In genomic region chr17:81002409-81003361, GRCh38 we compare ENCODE assay signal across 8 cellular contexts. TPM values are rescaled to one million over a fixed set of nuclear protein-coding genes. Genes with fewer than 3 reads are reported as not detected.
DNase-seq lines count a peak whose midpoint lies in the region; ATAC-seq, FAIRE-seq and TF ChIP-seq lines count a peak whose summit lies in the region.

No MANE protein-coding gene starts in this region.

- peak; percentile 64 for DNase-seq in activated effector memory CD4-positive, alpha-beta T cell treated with anti-CD3 and anti-CD28 coated beads, Interleukin-2, amount 50 U/mL, for 16 hours
- no peak for DNase-seq in activated effector memory CD4-positive, alpha-beta T cell treated with Interleukin-2 at 50 U/mL for 16 hours
- DNase-seq in NCI-H748 treated with DMSO at 0.1 percent for 48 hours (lab: John Stamatoyannopoulos, UW) (peak; percentile 44), pancreas (peak in 3 of 6 donors; percentile 67 to 82 (median 69)), cerebellar nuclear complex (lab: John Stamatoyannopoulos, UW) (no peak), iPS-NIHi7 (ENCODE audit: extremely low spot score) (no peak)
- no peak for DNase-seq in activated CD4-positive, alpha-beta T cell treated with anti-CD3 and anti-CD28 coated beads for 4 hours

- peaks cover 0 to 5% (median 0%) of the 10 kb centered on the region in 4 donors for H3K27me3 ChIP-seq in pancreas

- no peak for TF ChIP-seq CTCF in pancreas (IDR thresholded peaks at IDR 0.05)

- H3K9me3 ChIP-seq in pancreas: no peaks in the 10 kb centered on the region

- H3K36me3 ChIP-seq in pancreas: peaks cover 0 to 22% (median 0%) of the 10 kb centered on the region in 3 donors

- H3K4me3 ChIP-seq in pancreas: no peak overlapping the region

- ATAC-seq in esophagus mucosa (peak; percentile 49), pancreas (peak; percentile 20 to 42 (median 27))

- no peak for FAIRE-seq in pancreas (lab: Jason Lieb, UNC)

- intact Hi-C loops in pancreas (cut with DNase I): no loop called here

- H3K27ac ChIP-seq in pancreas: no peak overlapping the region

- WGBS in pancreas, 2 donors: 49% methylated on average over 21 of the region's 21 CpGs

- peaks cover 8 to 19% (median 19%) of the 10 kb centered on the region in 3 donors for H3K4me1 ChIP-seq in pancreas

RNA-seq across cellular contexts. Expression of gene CHMP6, which starts 11.0 kb away (rescaled TPM):
- total RNA-seq in esophagus mucosa (22.2 TPM), pancreas (10 to 100 TPM in 4 of 6 donors, 1 to 10 TPM in 2; 9.5 to 15.1 (median 12.4) TPM)
- 10 to 100 TPM; 22.4 to 30.8 TPM for polyA plus RNA-seq in pancreas

RNA-seq across cellular contexts. Expression of gene BAIAP2, which starts 32.3 kb away (rescaled TPM):
- total RNA-seq in esophagus mucosa (111 TPM), pancreas (10 to 100 TPM in 3 of 6 donors, 1 to 10 TPM in 3; 4.7 to 13.2 (median 8.6) TPM)
- polyA plus RNA-seq in pancreas: 10 to 100 TPM; 11.6 to 16.4 TPM

Comparison
In these comparisons a context has a peak if more than half of its experiments do, and no peak if none do; other contexts are left out.
1. DNase-seq: peak in activated effector memory CD4-positive, alpha-beta T cell treated with anti-CD3 and anti-CD28 coated beads, Interleukin-2, amount 50 U/mL, for 16 hours (single experiment) and NCI-H748 treated with DMSO at 0.1 percent for 48 hours (single experiment); none in activated effector memory CD4-positive, alpha-beta T cell treated with Interleukin-2 at 50 U/mL for 16 hours (single experiment), cerebellar nuclear complex (0 of 2), activated CD4-positive, alpha-beta T cell treated with anti-CD3 and anti-CD28 coated beads for 4 hours (0 of 2) and iPS-NIHi7 (single experiment).